9 cellular contexts compared by ENCODE assay signal in the genomic region with DNA sequence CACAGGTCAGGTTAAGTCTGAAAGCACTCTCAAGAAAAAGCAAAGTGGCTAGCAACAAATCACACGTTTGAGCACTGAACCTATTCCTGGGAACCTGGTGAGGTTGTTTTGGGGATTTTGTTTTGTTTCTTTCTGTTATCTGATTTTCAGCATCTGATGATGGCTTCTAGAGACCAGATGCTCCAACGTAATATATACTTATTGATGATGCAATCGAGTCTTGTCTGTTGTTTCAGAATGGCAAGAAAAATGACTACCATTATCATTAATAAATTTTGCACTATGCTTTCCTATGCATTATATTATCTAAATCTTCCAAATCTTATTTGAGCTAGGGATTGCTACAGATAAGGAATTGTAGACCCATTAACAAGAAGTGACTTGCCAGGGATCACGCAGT.
"Had no signal": no experiment of that assay in that cellular context is flagged by ENCODE, and none has a peak within 500 bp of the region (broad histone marks: within the 10 kb centered on the region; RNA-seq: fewer than 3 reads in every experiment).

No MANE protein-coding gene starts in this region.

- ATAC-seq: HCT116 had no signal

- H3K36me3 ChIP-seq: HAP-1 had no signal

- H3K4me2 ChIP-seq: KMS-11 had no signal

- H2AFZ ChIP-seq: GM23248 had no signal

- H3K4me3 ChIP-seq: GM23248, HAP-1 had no signal

- H3K9ac ChIP-seq: GM23248, KMS-11 had no signal

- H3K9me3 ChIP-seq: HAP-1 had no signal

- FAIRE-seq: HTR-8/SVneo had no signal

- DNase-seq: GM23248, GOT3, H7, HFFc6, KBM-7 had no signal

- H3K4me1 ChIP-seq: HAP-1 had no signal

- H3K27ac ChIP-seq: GM23248, KMS-11 had no signal
